In genomic region chr2:48454504-48454903, GRCh38 we compare ENCODE assay signal across 19 cellular contexts. TPM values are rescaled to one million over a fixed set of nuclear protein-coding genes. Genes with fewer than 3 reads are reported as not detected.
DNase-seq lines count a peak whose midpoint lies in the region; ATAC-seq and TF ChIP-seq lines count a peak whose summit lies in the region.
"Had no signal": no experiment of that assay in that cellular context is flagged by ENCODE, and none has a peak within 500 bp of the region (broad histone marks: within the 10 kb centered on the region; RNA-seq: fewer than 3 reads in every experiment).

No MANE protein-coding gene starts in this region.

- TF ChIP-seq CTCF in natural killer cell (IDR thresholded peaks at IDR 0.05): no peak
- no peak for TF ChIP-seq CTCF in upper lobe of right lung (IDR thresholded peaks at IDR 0.05)

- no peak overlapping the region for H3K4me3 Mint-ChIP-seq in natural killer cell treated with Interleukin-12 subunit alpha and Interleukin-12 subunit beta and Interleukin-15 and Interleukin-18, amount 100 ng/mL, for 72 hours
- H3K4me3 Mint-ChIP-seq in natural killer cell: no peak overlapping the region
- H3K4me3 Mint-ChIP-seq: CD8-positive, alpha-beta T cell; T-helper 1 cell treated with Interleukin-12 subunit alpha and Interleukin-12 subunit beta and Interleukin-4 antibody, amounts not matched to agents 30 μg/mL and 1 μg/mL, for 36 hours; WTC11 had no signal

- H3K27ac ChIP-seq in cingulate gyrus (ENCODE audit: low read depth, low read length) (peak overlapping the region; percentile 13), upper lobe of right lung (no peak overlapping the region)
- H3K27ac ChIP-seq: RWPE1 had no signal

- H3K27me3 ChIP-seq in upper lobe of right lung: no peaks in the 10 kb centered on the region

- DNase-seq in natural killer cell treated with Interleukin-12 subunit alpha and Interleukin-12 subunit beta and Interleukin-15 and Interleukin-18, amount 100 ng/mL, for 72 hours (ENCODE audit: low spot score): no peak
- DNase-seq in natural killer cell (no peak), NOMO-1 treated with DMSO at 0.1 percent for 48 hours (lab: John Stamatoyannopoulos, UW; ENCODE audit: unreplicated experiment) (peak; percentile 83), upper lobe of right lung (no peak), SW480 (ENCODE audit: low spot score) (no peak), NAMALWA (ENCODE audit: low spot score) (no peak)
- DNase-seq: activated gamma-delta T cell; CD8-positive, alpha-beta T cell; DMS79; NCI-H1092 treated with DMSO at 0.1 percent for 48 hours; NCI-H774; stimulated activated CD4-positive, alpha-beta T cell treated with anti-CD3 and anti-CD28 coated beads, Interleukin-2, amount 100 ng/mL, for 48 hours had no signal

- no peaks in the 10 kb centered on the region for H3K27me3 Mint-ChIP-seq in natural killer cell treated with Interleukin-12 subunit alpha and Interleukin-12 subunit beta and Interleukin-15 and Interleukin-18, amount 100 ng/mL, for 72 hours
- no peaks in the 10 kb centered on the region for H3K27me3 Mint-ChIP-seq in natural killer cell (ENCODE audit: low read depth in 2 of 2)

- peak in 1 of 2 donors; percentile 57 for ATAC-seq in natural killer cell treated with Interleukin-12 subunit alpha and Interleukin-12 subunit beta and Interleukin-15 and Interleukin-18, amount 100 ng/mL, for 72 hours
- ATAC-seq in natural killer cell: no peak
- ATAC-seq in upper lobe of right lung: peak; percentile 66
- ATAC-seq in HG03280 (IDR thresholded peaks at IDR 0.05; ENCODE audit: unreplicated experiment): no peak
- ATAC-seq: CD8-positive, alpha-beta T cell; left lobe of liver; sciatic nerve; WTC11 had no signal

- H3K9me3 ChIP-seq in upper lobe of right lung: no peaks in the 10 kb centered on the region

- no peak overlapping the region for H3K4me3 ChIP-seq in upper lobe of right lung

- peaks cover 23% of the 10 kb centered on the region for H3K36me3 Mint-ChIP-seq in natural killer cell treated with Interleukin-12 subunit alpha and Interleukin-12 subunit beta and Interleukin-15 and Interleukin-18, amount 100 ng/mL, for 72 hours
- H3K36me3 Mint-ChIP-seq in natural killer cell: peaks cover 24% of the 10 kb centered on the region

- H3K4me1 ChIP-seq in upper lobe of right lung: peaks cover 7% of the 10 kb centered on the region

- peaks cover 0 to 5% of the 10 kb centered on the region in 2 donors for H3K4me1 Mint-ChIP-seq in natural killer cell treated with Interleukin-12 subunit alpha and Interleukin-12 subunit beta and Interleukin-15 and Interleukin-18, amount 100 ng/mL, for 72 hours (ENCODE audit: low read depth in 2 of 2)
- H3K4me1 Mint-ChIP-seq in natural killer cell: peaks cover 0 to 5% of the 10 kb centered on the region in 2 donors

- H3K9me3 Mint-ChIP-seq in natural killer cell treated with Interleukin-12 subunit alpha and Interleukin-12 subunit beta and Interleukin-15 and Interleukin-18, amount 100 ng/mL, for 72 hours: no peaks in the 10 kb centered on the region
- H3K9me3 Mint-ChIP-seq in natural killer cell: no peaks in the 10 kb centered on the region
- H3K9me3 Mint-ChIP-seq: CD8-positive, alpha-beta T cell; T-helper 1 cell treated with Interleukin-12 subunit alpha and Interleukin-12 subunit beta and Interleukin-4 antibody, amounts not matched to agents 30 μg/mL and 1 μg/mL, for 36 hours; WTC11 had no signal

- H3K36me3 ChIP-seq in upper lobe of right lung: peaks cover 74% of the 10 kb centered on the region

- intact Hi-C loops in natural killer cell (cut with micrococcal nuclease) (no loop called here), upper lobe of right lung (cut with DNase I) (no loop called here)

- H3K27ac Mint-ChIP-seq in natural killer cell treated with Interleukin-12 subunit alpha and Interleukin-12 subunit beta and Interleukin-15 and Interleukin-18, amount 100 ng/mL, for 72 hours: peak overlapping the region; percentile 41 to 61
- no peak overlapping the region for H3K27ac Mint-ChIP-seq in natural killer cell
- H3K27ac Mint-ChIP-seq: CD8-positive, alpha-beta T cell; T-helper 1 cell treated with Interleukin-12 subunit alpha and Interleukin-12 subunit beta and Interleukin-4 antibody, amounts not matched to agents 30 μg/mL and 1 μg/mL, for 36 hours; WTC11 had no signal

RNA-seq across cellular contexts. Expression of gene PPP1R21, which starts 13.9 kb away (rescaled TPM):
- total RNA-seq in natural killer cell treated with Interleukin-12 subunit alpha and Interleukin-12 subunit beta and Interleukin-15 and Interleukin-18, amount 100 ng/mL, for 72 hours: 10 to 100 TPM; 29.0 to 35.0 TPM
- total RNA-seq in natural killer cell: 10 to 100 TPM; 29.1 to 40.1 (median 36.3) TPM
- 34.6 TPM for total RNA-seq in upper lobe of right lung

Comparison
In these comparisons a context has a peak if more than half of its experiments do, and no peak if none do; other contexts are left out.
1. H3K27ac Mint-ChIP-seq: peak in natural killer cell treated with Interleukin-12 subunit alpha and Interleukin-12 subunit beta and Interleukin-15 and Interleukin-18, amount 100 ng/mL, for 72 hours (2 of 2); none in natural killer cell (0 of 2).